Comparison of ENCODE assay signal across 16 cellular contexts in the genomic region with DNA sequence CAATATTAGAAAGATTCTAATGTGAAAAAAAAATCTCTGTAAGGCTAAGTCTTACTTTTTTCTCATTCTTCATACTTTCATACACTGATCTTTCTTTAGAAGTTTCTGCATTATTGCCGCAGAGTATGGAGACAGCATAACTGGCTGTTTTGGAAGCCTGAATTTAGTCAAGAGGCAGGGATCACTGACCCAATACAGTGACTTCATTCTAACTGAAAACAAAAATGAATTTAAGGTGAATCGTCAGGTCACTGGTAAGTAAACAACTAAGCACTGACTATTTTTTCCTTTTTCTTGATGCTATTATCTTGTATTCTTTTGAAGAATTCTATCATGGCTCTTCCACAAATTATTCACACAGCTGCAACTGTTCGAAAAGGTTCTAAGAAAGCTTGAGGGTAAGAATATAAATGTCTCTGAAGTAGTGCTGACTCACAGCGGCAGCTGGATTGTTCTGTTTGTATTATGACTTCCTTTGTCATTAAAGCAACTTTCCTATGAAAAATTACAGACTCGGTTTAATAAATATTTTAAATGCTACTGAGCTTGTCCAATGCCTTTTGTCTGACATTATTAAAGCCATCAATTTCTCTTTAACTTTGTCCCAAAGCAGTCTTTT.
DNase-seq lines count a peak whose midpoint lies in the region; ATAC-seq and TF ChIP-seq lines count a peak whose summit lies in the region.
"Had no signal": no experiment of that assay in that cellular context is flagged by ENCODE, and none has a peak within 500 bp of the region (broad histone marks: within the 10 kb centered on the region; RNA-seq: fewer than 3 reads in every experiment).

No MANE protein-coding gene starts in this region.

- H3K4me1 Mint-ChIP-seq in activated naive CD8-positive, alpha-beta T cell treated with anti-CD3 and anti-CD28 coated beads for 36 hours, result no peaks in the 10 kb centered on the region
- H3K4me1 Mint-ChIP-seq in progenitor cell of endocrine pancreas (ENCODE audit: low read depth), result no peaks in the 10 kb centered on the region
- H3K4me1 Mint-ChIP-seq: natural killer cell had no signal

- peak overlapping the region; percentile 82 for H3K27ac ChIP-seq in foreskin keratinocyte
- H3K27ac ChIP-seq: PC-9 had no signal

- H3K9me3 Mint-ChIP-seq in activated naive CD8-positive, alpha-beta T cell treated with anti-CD3 and anti-CD28 coated beads for 36 hours, result no peaks in the 10 kb centered on the region
- H3K9me3 Mint-ChIP-seq in progenitor cell of endocrine pancreas (ENCODE audit: low read depth), result no peaks in the 10 kb centered on the region
- H3K9me3 Mint-ChIP-seq: dendritic cell treated with granulocyte-macrophage colony-stimulating factor and Interleukin-4, amounts not matched to agents 40 ng/mL and 50 ng/mL, for 4 days had no signal

- no peak overlapping the region for H3K4me3 Mint-ChIP-seq in activated naive CD8-positive, alpha-beta T cell treated with anti-CD3 and anti-CD28 coated beads for 36 hours
- H3K4me3 Mint-ChIP-seq in progenitor cell of endocrine pancreas (ENCODE audit: low read depth), result no peak overlapping the region
- H3K4me3 Mint-ChIP-seq: dendritic cell treated with granulocyte-macrophage colony-stimulating factor and Interleukin-4, amounts not matched to agents 40 ng/mL and 50 ng/mL, for 4 days; natural killer cell had no signal

- no peaks in the 10 kb centered on the region for H3K36me3 Mint-ChIP-seq in activated naive CD8-positive, alpha-beta T cell treated with anti-CD3 and anti-CD28 coated beads for 36 hours
- H3K36me3 Mint-ChIP-seq in progenitor cell of endocrine pancreas (ENCODE audit: insufficient read depth), result no peaks in the 10 kb centered on the region
- H3K36me3 Mint-ChIP-seq: natural killer cell had no signal

- H3K4me1 ChIP-seq in foreskin keratinocyte, result peaks cover 26% of the 10 kb centered on the region

- no peaks in the 10 kb centered on the region for H3K27me3 Mint-ChIP-seq in activated naive CD8-positive, alpha-beta T cell treated with anti-CD3 and anti-CD28 coated beads for 36 hours
- no peaks in the 10 kb centered on the region for H3K27me3 Mint-ChIP-seq in progenitor cell of endocrine pancreas
- H3K27me3 Mint-ChIP-seq: dendritic cell treated with granulocyte-macrophage colony-stimulating factor and Interleukin-4, amounts not matched to agents 40 ng/mL and 50 ng/mL, for 4 days had no signal

- TF ChIP-seq CTCF in foreskin keratinocyte (conservative IDR thresholded peaks at IDR 0.05) (no peak), progenitor cell of endocrine pancreas (IDR thresholded peaks at IDR 0.05; ENCODE audit: unreplicated experiment) (no peak)

- ATAC-seq in HG02610 (IDR thresholded peaks at IDR 0.05; ENCODE audit: unreplicated experiment) (peak; percentile 59), SK-N-SH treated with all-trans-retinoic acid at 6 μM for 48 hours (peak; percentile 67; the same call in 2 of the 3 replicates), foreskin keratinocyte (peak; percentile 78)
- ATAC-seq: natural killer cell had no signal

- peak; percentile 64 for DNase-seq in A172 (ENCODE audit: low spot score)
- peak in 1 of 2 donors; percentile 54 for DNase-seq in foreskin keratinocyte
- no peak for DNase-seq in activated naive CD8-positive, alpha-beta T cell treated with anti-CD3 and anti-CD28 coated beads for 36 hours
- no peak for DNase-seq in AML-193 (lab: John Stamatoyannopoulos, UW)
- no peak for DNase-seq in progenitor cell of endocrine pancreas (ENCODE audit: low spot score, unreplicated experiment)
- no peak for DNase-seq in activated CD8-positive, alpha-beta memory T cell treated with anti-CD3 and anti-CD28 coated beads for 24 hours
- DNase-seq: activated CD4-positive, alpha-beta T cell treated with anti-CD3 and anti-CD28 coated beads for 1 hour; activated gamma-delta T cell; GDM1; natural killer cell; NCI-H1694 treated with DMSO at 0.1 percent for 48 hours; PC-9; stimulated activated CD4-positive, alpha-beta T cell treated with anti-CD3 and anti-CD28 coated beads, Interleukin-2, amount 100 ng/mL, for 48 hours had no signal

- H3K27ac Mint-ChIP-seq in activated naive CD8-positive, alpha-beta T cell treated with anti-CD3 and anti-CD28 coated beads for 36 hours, result no peak overlapping the region
- H3K27ac Mint-ChIP-seq in progenitor cell of endocrine pancreas, result no peak overlapping the region
- H3K27ac Mint-ChIP-seq: dendritic cell treated with granulocyte-macrophage colony-stimulating factor and Interleukin-4, amounts not matched to agents 40 ng/mL and 50 ng/mL, for 4 days; natural killer cell had no signal

- H3K27me3 ChIP-seq in foreskin keratinocyte, result no peaks in the 10 kb centered on the region

TF ChIP-seq in SK-N-SH treated with all-trans-retinoic acid at 6 μM for 48 hours, 23 proteins besides CTCF, POLR2A, EP300 and RAD21:
- TF ChIP-seq ZNF8 (CRISPR knock-in tag; IDR thresholded peaks at IDR 0.05) (no peak), ZNF565 (CRISPR knock-in tag; conservative IDR thresholded peaks at IDR 0.05; ENCODE audit: low read depth) (no peak), TOX (CRISPR knock-in tag; IDR thresholded peaks at IDR 0.05; ENCODE audit: borderline replicate concordance) (no peak), ARNTL (CRISPR knock-in tag; IDR thresholded peaks at IDR 0.05; ENCODE audit: borderline replicate concordance, low read depth) (no peak), OSR1 (CRISPR knock-in tag; IDR thresholded peaks at IDR 0.05) (no peak), ISL1 (CRISPR knock-in tag; IDR thresholded peaks at IDR 0.05) (no peak), RARB (CRISPR knock-in tag; IDR thresholded peaks at IDR 0.05) (no peak), TCF4 (CRISPR knock-in tag; IDR thresholded peaks at IDR 0.05; ENCODE audit: borderline replicate concordance) (no peak), ZNF70 (CRISPR knock-in tag; IDR thresholded peaks at IDR 0.05) (no peak), BACH2 (CRISPR knock-in tag; IDR thresholded peaks at IDR 0.05; ENCODE audit: borderline replicate concordance) (no peak), ESRRG (CRISPR knock-in tag; IDR thresholded peaks at IDR 0.05) (no peak), ZFP3 (CRISPR knock-in tag; IDR thresholded peaks at IDR 0.05) (no peak)
- TF ChIP-seq, protein P1, sequence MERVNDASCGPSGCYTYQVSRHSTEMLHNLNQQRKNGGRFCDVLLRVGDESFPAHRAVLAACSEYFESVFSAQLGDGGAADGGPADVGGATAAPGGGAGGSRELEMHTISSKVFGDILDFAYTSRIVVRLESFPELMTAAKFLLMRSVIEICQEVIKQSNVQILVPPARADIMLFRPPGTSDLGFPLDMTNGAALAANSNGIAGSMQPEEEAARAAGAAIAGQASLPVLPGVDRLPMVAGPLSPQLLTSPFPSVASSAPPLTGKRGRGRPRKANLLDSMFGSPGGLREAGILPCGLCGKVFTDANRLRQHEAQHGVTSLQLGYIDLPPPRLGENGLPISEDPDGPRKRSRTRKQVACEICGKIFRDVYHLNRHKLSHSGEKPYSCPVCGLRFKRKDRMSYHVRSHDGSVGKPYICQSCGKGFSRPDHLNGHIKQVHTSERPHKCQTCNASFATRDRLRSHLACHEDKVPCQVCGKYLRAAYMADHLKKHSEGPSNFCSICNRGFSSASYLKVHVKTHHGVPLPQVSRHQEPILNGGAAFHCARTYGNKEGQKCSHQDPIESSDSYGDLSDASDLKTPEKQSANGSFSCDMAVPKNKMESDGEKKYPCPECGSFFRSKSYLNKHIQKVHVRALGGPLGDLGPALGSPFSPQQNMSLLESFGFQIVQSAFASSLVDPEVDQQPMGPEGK (CRISPR knock-in tag; IDR thresholded peaks at IDR 0.05; ENCODE audit: borderline replicate concordance), result no peak
- TF ChIP-seq, protein P2, sequence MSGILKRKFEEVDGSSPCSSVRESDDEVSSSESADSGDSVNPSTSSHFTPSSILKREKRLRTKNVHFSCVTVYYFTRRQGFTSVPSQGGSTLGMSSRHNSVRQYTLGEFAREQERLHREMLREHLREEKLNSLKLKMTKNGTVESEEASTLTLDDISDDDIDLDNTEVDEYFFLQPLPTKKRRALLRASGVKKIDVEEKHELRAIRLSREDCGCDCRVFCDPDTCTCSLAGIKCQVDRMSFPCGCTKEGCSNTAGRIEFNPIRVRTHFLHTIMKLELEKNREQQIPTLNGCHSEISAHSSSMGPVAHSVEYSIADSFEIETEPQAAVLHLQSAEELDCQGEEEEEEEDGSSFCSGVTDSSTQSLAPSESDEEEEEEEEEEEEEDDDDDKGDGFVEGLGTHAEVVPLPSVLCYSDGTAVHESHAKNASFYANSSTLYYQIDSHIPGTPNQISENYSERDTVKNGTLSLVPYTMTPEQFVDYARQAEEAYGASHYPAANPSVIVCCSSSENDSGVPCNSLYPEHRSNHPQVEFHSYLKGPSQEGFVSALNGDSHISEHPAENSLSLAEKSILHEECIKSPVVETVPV (CRISPR knock-in tag; IDR thresholded peaks at IDR 0.05), result no peak
